In genomic region chr13:69817333-69817732, GRCh38 we compare ENCODE assay signal across 37 cellular contexts.
"Had no signal": no experiment of that assay in that cellular context is flagged by ENCODE, and none has a peak within 500 bp of the region (broad histone marks: within the 10 kb centered on the region; RNA-seq: fewer than 3 reads in every experiment).

No MANE protein-coding gene starts in this region.

- DNase-seq: activated effector memory CD4-positive, alpha-beta T cell treated with anti-CD3 and anti-CD28 coated beads, Interleukin-2, amount 50 U/mL, for 16 hours; activated effector memory CD4-positive, alpha-beta T cell treated with Interleukin-2 at 50 U/mL for 16 hours; activated gamma-delta T cell; activated gamma-delta T cell treated with Interleukin-2 at 50 U/mL for 16 hours; activated naive CD4-positive, alpha-beta T cell; activated naive CD4-positive, alpha-beta T cell treated with anti-CD3 and anti-CD28 coated beads for 36 hours; activated naive CD4-positive, alpha-beta T cell treated with anti-CD3 and anti-CD28 coated beads, Interleukin-2, amount 10 ng/mL, durations not matched to agents 7 days and 5 days; activated naive CD4-positive, alpha-beta T cell treated with anti-CD3 and anti-CD28 coated beads, Interleukin-2, amount 50 U/mL, for 16 hours; activated naive CD4-positive, alpha-beta T cell treated with Interleukin-2 at 50 U/mL for 16 hours; activated naive CD8-positive, alpha-beta T cell treated with anti-CD3 and anti-CD28 coated beads for 36 hours; activated naive CD8-positive, alpha-beta T cell treated with anti-CD3 and anti-CD28 coated beads, Interleukin-2, amount 10 ng/mL, durations not matched to agents 7 days and 5 days; activated naive CD8-positive, alpha-beta T cell treated with anti-CD3 and anti-CD28 coated beads, Interleukin-2, amount 50 U/mL, for 24 hours; activated T-cell treated with anti-CD3 and anti-CD28 coated beads, Interleukin-2, amount 50 U/mL, for 1 hour; activated T-cell treated with anti-CD3 and anti-CD28 coated beads, Interleukin-2, amount 50 U/mL, for 24 hours; activated T-cell treated with anti-CD3 and anti-CD28 coated beads, Interleukin-2, amount 50 U/mL, for 4 hours; activated T-cell treated with anti-CD3 and anti-CD28 coated beads, Interleukin-2, amount 50 U/mL, for 48 hours; activated T-cell treated with anti-CD3 and anti-CD28 coated beads, Interleukin-2, amount 50 U/mL, for 72 hours; adrenal gland; amniotic stem cell; amygdala; anterior cingulate cortex; aorta; body of pancreas; brain microvascular endothelial cell; caudate nucleus; central memory CD4-positive, alpha-beta T cell; cerebellar nuclear complex had no signal

- H3K27me3 Mint-ChIP-seq: activated naive CD4-positive, alpha-beta T cell treated with anti-CD3 and anti-CD28 coated beads, Interleukin-2, amount 10 ng/mL, durations not matched to agents 7 days and 5 days; activated naive CD4-positive, alpha-beta T cell treated with anti-CD3 and anti-CD28 coated beads, Interleukin-2, amount 50 U/mL, for 24 hours; activated naive CD8-positive, alpha-beta T cell; activated naive CD8-positive, alpha-beta T cell treated with anti-CD3 and anti-CD28 coated beads for 36 hours; activated naive CD8-positive, alpha-beta T cell treated with anti-CD3 and anti-CD28 coated beads, Interleukin-2, amount 10 ng/mL, durations not matched to agents 7 days and 5 days; activated naive CD8-positive, alpha-beta T cell treated with anti-CD3 and anti-CD28 coated beads, Interleukin-2, amount 50 U/mL, for 24 hours; activated T-cell treated with anti-CD3 and anti-CD28 coated beads, Interleukin-2, amount 50 U/mL, for 24 hours; activated T-helper 17 cell treated with anti-CD3 and anti-CD28 coated beads, Interleukin-2, amount 50 U/mL, for 72 hours; brain; central memory CD8-positive, alpha-beta T cell had no signal

- H3K9me3 ChIP-seq: breast epithelium had no signal

- H3K27ac ChIP-seq: adrenal gland, ascending aorta, body of pancreas, brain microvascular endothelial cell, breast epithelium, cardiac muscle cell had no signal

- H3K36me3 ChIP-seq: adrenal gland, ascending aorta, brain microvascular endothelial cell, breast epithelium, cardiac muscle cell had no signal

- H3K36me3 Mint-ChIP-seq: activated naive CD4-positive, alpha-beta T cell treated with anti-CD3 and anti-CD28 coated beads, Interleukin-2, amount 10 ng/mL, durations not matched to agents 7 days and 5 days; activated naive CD4-positive, alpha-beta T cell treated with anti-CD3 and anti-CD28 coated beads, Interleukin-2, amount 50 U/mL, for 24 hours; activated naive CD8-positive, alpha-beta T cell; activated naive CD8-positive, alpha-beta T cell treated with anti-CD3 and anti-CD28 coated beads for 36 hours; activated naive CD8-positive, alpha-beta T cell treated with anti-CD3 and anti-CD28 coated beads, Interleukin-2, amount 10 ng/mL, durations not matched to agents 7 days and 5 days had no signal

- H3K27me3 ChIP-seq: adrenal gland, ascending aorta, body of pancreas, brain microvascular endothelial cell, breast epithelium, cardiac muscle cell had no signal

- H3K4me3 Mint-ChIP-seq: activated naive CD4-positive, alpha-beta T cell treated with anti-CD3 and anti-CD28 coated beads for 36 hours; activated naive CD4-positive, alpha-beta T cell treated with anti-CD3 and anti-CD28 coated beads, Interleukin-2, amount 10 ng/mL, durations not matched to agents 7 days and 5 days; activated naive CD4-positive, alpha-beta T cell treated with anti-CD3 and anti-CD28 coated beads, Interleukin-2, amount 50 U/mL, for 24 hours; activated naive CD8-positive, alpha-beta T cell; activated naive CD8-positive, alpha-beta T cell treated with anti-CD3 and anti-CD28 coated beads for 36 hours; activated naive CD8-positive, alpha-beta T cell treated with anti-CD3 and anti-CD28 coated beads, Interleukin-2, amount 10 ng/mL, durations not matched to agents 7 days and 5 days; activated naive CD8-positive, alpha-beta T cell treated with anti-CD3 and anti-CD28 coated beads, Interleukin-2, amount 50 U/mL, for 24 hours; activated T-cell treated with anti-CD3 and anti-CD28 coated beads, Interleukin-2, amount 50 U/mL, for 24 hours; activated T-cell treated with anti-CD3 and anti-CD28 coated beads, Interleukin-2, amount 50 U/mL, for 4 hours; activated T-cell treated with anti-CD3 and anti-CD28 coated beads, Interleukin-2, amount 50 U/mL, for 72 hours; activated T-helper 17 cell treated with anti-CD3 and anti-CD28 coated beads, Interleukin-2, amount 50 U/mL, for 72 hours; brain; central memory CD8-positive, alpha-beta T cell had no signal

- H3K4me1 ChIP-seq: adrenal gland, ascending aorta, body of pancreas, breast epithelium had no signal

- H3K4me1 Mint-ChIP-seq: activated naive CD4-positive, alpha-beta T cell treated with anti-CD3 and anti-CD28 coated beads, Interleukin-2, amount 10 ng/mL, durations not matched to agents 7 days and 5 days; activated naive CD4-positive, alpha-beta T cell treated with anti-CD3 and anti-CD28 coated beads, Interleukin-2, amount 50 U/mL, for 24 hours; activated naive CD8-positive, alpha-beta T cell treated with anti-CD3 and anti-CD28 coated beads for 36 hours; activated naive CD8-positive, alpha-beta T cell treated with anti-CD3 and anti-CD28 coated beads, Interleukin-2, amount 10 ng/mL, durations not matched to agents 7 days and 5 days; activated naive CD8-positive, alpha-beta T cell treated with anti-CD3 and anti-CD28 coated beads, Interleukin-2, amount 50 U/mL, for 24 hours; activated T-helper 17 cell treated with anti-CD3 and anti-CD28 coated beads, Interleukin-2, amount 50 U/mL, for 72 hours; brain; central memory CD8-positive, alpha-beta T cell had no signal

- H3K27ac Mint-ChIP-seq: activated naive CD4-positive, alpha-beta T cell treated with anti-CD3 and anti-CD28 coated beads for 36 hours; activated naive CD4-positive, alpha-beta T cell treated with anti-CD3 and anti-CD28 coated beads, Interleukin-2, amount 10 ng/mL, durations not matched to agents 7 days and 5 days; activated naive CD4-positive, alpha-beta T cell treated with anti-CD3 and anti-CD28 coated beads, Interleukin-2, amount 50 U/mL, for 24 hours; activated naive CD4-positive, alpha-beta T cell treated with anti-CD3 and anti-CD28 coated beads, Interleukin-2, amount 50 U/mL, for 72 hours; activated naive CD8-positive, alpha-beta T cell; activated naive CD8-positive, alpha-beta T cell treated with anti-CD3 and anti-CD28 coated beads for 36 hours; activated naive CD8-positive, alpha-beta T cell treated with anti-CD3 and anti-CD28 coated beads, Interleukin-2, amount 10 ng/mL, durations not matched to agents 7 days and 5 days; activated naive CD8-positive, alpha-beta T cell treated with anti-CD3 and anti-CD28 coated beads, Interleukin-2, amount 50 U/mL, for 24 hours; activated T-cell treated with anti-CD3 and anti-CD28 coated beads, Interleukin-2, amount 50 U/mL, for 24 hours; activated T-cell treated with anti-CD3 and anti-CD28 coated beads, Interleukin-2, amount 50 U/mL, for 72 hours; activated T-helper 17 cell treated with anti-CD3 and anti-CD28 coated beads, Interleukin-2, amount 50 U/mL, for 72 hours; activated T-helper 2 cell treated with anti-CD3 and anti-CD28 coated beads, Interferon-gamma antibody, Interleukin-2, Interleukin-4, amounts not matched to agents 10 μg/mL and 5 μg/mL and 100 μg/mL, durations not matched to agents 14 hours and 24 hours and 36 hours had no signal

- H3K4me3 ChIP-seq: adrenal gland, ascending aorta, body of pancreas, breast epithelium, cardiac muscle cell had no signal

- ATAC-seq: activated naive CD4-positive, alpha-beta T cell treated with anti-CD3 and anti-CD28 coated beads, Interleukin-2, amount 50 U/mL, for 72 hours; activated naive CD8-positive, alpha-beta T cell treated with anti-CD3 and anti-CD28 coated beads, Interleukin-2, amount 50 U/mL, for 24 hours; activated T-cell treated with anti-CD3 and anti-CD28 coated beads, Interleukin-2, amount 50 U/mL, for 4 hours; activated T-cell treated with anti-CD3 and anti-CD28 coated beads, Interleukin-2, amount 50 U/mL, for 72 hours; activated T-helper 17 cell treated with anti-CD3 and anti-CD28 coated beads, Interleukin-2, amount 50 U/mL, for 72 hours; body of pancreas had no signal
